1 cellular context compared by ENCODE assay signal in genomic region chr18:56890632-56891031, GRCh38.
TF ChIP-seq lines count a peak whose summit lies in the region.

No MANE protein-coding gene starts in this region.

TF ChIP-seq in IMR-90, 13 proteins besides CTCF, POLR2A, EP300 and RAD21 (continued from another document):
- TF ChIP-seq, protein P1, sequence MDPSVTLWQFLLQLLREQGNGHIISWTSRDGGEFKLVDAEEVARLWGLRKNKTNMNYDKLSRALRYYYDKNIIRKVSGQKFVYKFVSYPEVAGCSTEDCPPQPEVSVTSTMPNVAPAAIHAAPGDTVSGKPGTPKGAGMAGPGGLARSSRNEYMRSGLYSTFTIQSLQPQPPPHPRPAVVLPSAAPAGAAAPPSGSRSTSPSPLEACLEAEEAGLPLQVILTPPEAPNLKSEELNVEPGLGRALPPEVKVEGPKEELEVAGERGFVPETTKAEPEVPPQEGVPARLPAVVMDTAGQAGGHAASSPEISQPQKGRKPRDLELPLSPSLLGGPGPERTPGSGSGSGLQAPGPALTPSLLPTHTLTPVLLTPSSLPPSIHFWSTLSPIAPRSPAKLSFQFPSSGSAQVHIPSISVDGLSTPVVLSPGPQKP (IDR thresholded peaks at IDR 0.05; ENCODE audit: borderline replicate concordance, low read depth, low read length), result no peak
- TF ChIP-seq MXI1 (IDR thresholded peaks at IDR 0.05; ENCODE audit: borderline replicate concordance, low read depth, low read length) (no peak), RCOR1 (IDR thresholded peaks at IDR 0.05; ENCODE audit: insufficient replicate concordance, low read length) (no peak), MAFK (IDR thresholded peaks at IDR 0.05; ENCODE audit: low read depth, low read length) (no peak), NFE2L2 (IDR thresholded peaks at IDR 0.05; ENCODE audit: low read depth, low read length) (no peak), CEBPB (IDR thresholded peaks at IDR 0.05; ENCODE audit: low read depth, low read length) (peak; percentile 62), RFX5 (IDR thresholded peaks at IDR 0.05; ENCODE audit: low read depth, low read length) (no peak)
- TF ChIP-seq, protein P2, sequence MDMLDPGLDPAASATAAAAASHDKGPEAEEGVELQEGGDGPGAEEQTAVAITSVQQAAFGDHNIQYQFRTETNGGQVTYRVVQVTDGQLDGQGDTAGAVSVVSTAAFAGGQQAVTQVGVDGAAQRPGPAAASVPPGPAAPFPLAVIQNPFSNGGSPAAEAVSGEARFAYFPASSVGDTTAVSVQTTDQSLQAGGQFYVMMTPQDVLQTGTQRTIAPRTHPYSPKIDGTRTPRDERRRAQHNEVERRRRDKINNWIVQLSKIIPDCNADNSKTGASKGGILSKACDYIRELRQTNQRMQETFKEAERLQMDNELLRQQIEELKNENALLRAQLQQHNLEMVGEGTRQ (IDR thresholded peaks at IDR 0.05; ENCODE audit: low read depth, low read length), result no peak
TF ChIP-seq in IMR-90: peak in this region for 2.
